ENCODE assay signal across 8 cellular contexts in the genomic region with DNA sequence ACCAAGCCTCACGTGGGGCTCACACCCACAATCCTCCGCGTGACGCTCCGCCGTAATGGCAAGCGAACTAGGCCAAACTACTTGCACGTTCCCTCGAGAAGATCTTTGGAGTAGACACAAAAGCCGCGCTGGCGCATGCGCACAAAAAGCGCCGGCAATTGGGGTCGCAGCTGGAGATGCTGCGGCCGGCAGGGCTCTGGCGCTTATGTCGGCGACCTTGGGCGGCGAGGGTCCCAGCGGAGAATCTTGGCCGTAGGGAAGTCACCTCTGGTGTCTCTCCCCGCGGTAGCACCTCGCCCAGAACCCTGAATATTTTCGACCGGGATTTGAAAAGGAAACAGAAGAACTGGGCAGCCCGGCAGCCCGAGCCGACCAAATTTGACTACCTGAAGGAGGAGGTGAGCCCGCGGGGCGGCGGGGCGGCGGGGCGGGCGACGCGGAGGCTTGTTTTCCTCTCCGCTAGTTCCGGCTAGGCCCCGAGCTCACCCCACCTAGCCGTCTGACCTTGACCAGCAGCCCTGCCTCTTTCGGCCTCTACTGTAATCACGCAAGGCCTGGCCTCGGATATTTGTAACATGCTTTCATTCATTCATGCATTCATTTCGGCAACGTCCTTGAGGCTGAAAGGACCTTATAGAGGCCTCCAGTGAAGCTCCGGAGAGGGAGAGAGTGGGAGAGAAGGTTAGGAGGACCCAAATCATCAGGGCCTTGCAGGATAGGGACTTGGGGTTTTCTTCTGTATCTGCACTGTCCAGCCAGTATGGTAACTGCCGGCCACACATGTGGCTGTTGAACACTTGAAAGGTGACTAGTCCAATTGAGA. TPM values are rescaled to one million over a fixed set of nuclear protein-coding genes. Genes with fewer than 3 reads are reported as not detected.
A peak's percentile ranks its signal among the peaks of the same experiment; 100 is the strongest.
DNase-seq lines count a peak whose midpoint lies in the region; ATAC-seq, FAIRE-seq and TF ChIP-seq lines count a peak whose summit lies in the region.

A gene with protein sequence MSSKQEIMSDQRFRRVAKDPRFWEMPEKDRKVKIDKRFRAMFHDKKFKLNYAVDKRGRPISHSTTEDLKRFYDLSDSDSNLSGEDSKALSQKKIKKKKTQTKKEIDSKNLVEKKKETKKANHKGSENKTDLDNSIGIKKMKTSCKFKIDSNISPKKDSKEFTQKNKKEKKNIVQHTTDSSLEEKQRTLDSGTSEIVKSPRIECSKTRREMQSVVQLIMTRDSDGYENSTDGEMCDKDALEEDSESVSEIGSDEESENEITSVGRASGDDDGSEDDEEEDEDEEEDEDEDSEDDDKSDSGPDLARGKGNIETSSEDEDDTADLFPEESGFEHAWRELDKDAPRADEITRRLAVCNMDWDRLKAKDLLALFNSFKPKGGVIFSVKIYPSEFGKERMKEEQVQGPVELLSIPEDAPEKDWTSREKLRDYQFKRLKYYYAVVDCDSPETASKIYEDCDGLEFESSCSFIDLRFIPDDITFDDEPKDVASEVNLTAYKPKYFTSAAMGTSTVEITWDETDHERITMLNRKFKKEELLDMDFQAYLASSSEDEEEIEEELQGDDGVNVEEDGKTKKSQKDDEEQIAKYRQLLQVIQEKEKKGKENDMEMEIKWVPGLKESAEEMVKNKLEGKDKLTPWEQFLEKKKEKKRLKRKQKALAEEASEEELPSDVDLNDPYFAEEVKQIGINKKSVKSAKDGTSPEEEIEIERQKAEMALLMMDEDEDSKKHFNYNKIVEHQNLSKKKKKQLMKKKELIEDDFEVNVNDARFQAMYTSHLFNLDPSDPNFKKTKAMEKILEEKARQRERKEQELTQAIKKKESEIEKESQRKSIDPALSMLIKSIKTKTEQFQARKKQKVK (minus strand): TSS at position 27 of the 823 bp plus-strand sequence. CDS start 1,779 bp downstream, outside the sequence.
A gene with protein sequence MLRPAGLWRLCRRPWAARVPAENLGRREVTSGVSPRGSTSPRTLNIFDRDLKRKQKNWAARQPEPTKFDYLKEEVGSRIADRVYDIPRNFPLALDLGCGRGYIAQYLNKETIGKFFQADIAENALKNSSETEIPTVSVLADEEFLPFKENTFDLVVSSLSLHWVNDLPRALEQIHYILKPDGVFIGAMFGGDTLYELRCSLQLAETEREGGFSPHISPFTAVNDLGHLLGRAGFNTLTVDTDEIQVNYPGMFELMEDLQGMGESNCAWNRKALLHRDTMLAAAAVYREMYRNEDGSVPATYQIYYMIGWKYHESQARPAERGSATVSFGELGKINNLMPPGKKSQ (plus strand): TSS at position 136 of the 823 bp plus-strand sequence. CDS start 41 bp downstream, at position 177.

- peaks cover 27% of the 10 kb centered on the region for H3K4me1 ChIP-seq in OCI-LY7 (ENCODE audit: insufficient read depth, low read length, poor library complexity, severe bottlenecking)

- TF ChIP-seq CTCF in D721Med (IDR thresholded peaks at IDR 0.05; ENCODE audit: insufficient read depth, missing control alignments) (no peak), OCI-LY7 (conservative IDR thresholded peaks at IDR 0.05; ENCODE audit: low read length) (no peak)

- H3K9me2 ChIP-seq in OCI-LY7 (ENCODE audit: insufficient read depth, low read length): no peaks in the 10 kb centered on the region

- intact Hi-C loops in OCI-LY7 (cut with micrococcal nuclease; ENCODE audit: unreplicated experiment): loop anchor here (10.0 kb wide), 1 partner anchor 150 kb away; the partner anchor contains the start of gene TASP1

- H3K36me3 ChIP-seq in OCI-LY7 (ENCODE audit: insufficient read depth, low read length): peaks cover 57% of the 10 kb centered on the region

- peak; percentile 97 for ATAC-seq in GM21526 (IDR thresholded peaks at IDR 0.05; ENCODE audit: low FRiP score, unreplicated experiment)

- POLR2A ChIA-PET in OCI-LY7 (lab: Charles Lee): interaction anchor here (0.5 to 2.3 kb wide), 12 partner anchors 9 to 203 kb away, joined by 3 to 10 read pairs (median 4); no protein-coding TSS in a partner anchor

- H3K4me3 ChIP-seq in OCI-LY7 (ENCODE audit: low read depth, low read length, poor library complexity, severe bottlenecking): peak within 1 kb of the TSS; percentile 90

- DNase-seq in D721Med (ENCODE audit: insufficient read length, low spot score) (peak; percentile 31), HuH-7.5 (ENCODE audit: low spot score) (peak; percentile 88), OCI-LY7 (ENCODE audit: low spot score) (peak; percentile 97), activated T-cell treated with anti-CD3 and anti-CD28 coated beads for 1 hour (ENCODE audit: low read depth) (peak; percentile 81), epidermal melanocyte (ENCODE audit: insufficient read length, low spot score) (peak; percentile 83), middle frontal gyrus (ENCODE audit: extremely low spot score, low spot score) (peak; percentile 96)
- DNase-seq in stimulated activated CD8-positive, alpha-beta memory T cell treated with anti-CD3 and anti-CD28 coated beads, Interleukin-2, amount 100 ng/mL, for 48 hours (ENCODE audit: low read depth in 2 of 2): peak; percentile 81 to 88

- CTCF ChIA-PET in OCI-LY7 (lab: Charles Lee; ENCODE audit: unreplicated experiment): no interaction called here

- H3K4me2 ChIP-seq in OCI-LY7 (ENCODE audit: low read length): peak within 1 kb of the TSS; percentile 93

- H2AFZ ChIP-seq in OCI-LY7 (ENCODE audit: low read length): peak within 1 kb of the TSS; percentile 86

- H3K79me2 ChIP-seq in OCI-LY7 (ENCODE audit: insufficient read depth, low read depth, low read length): peaks cover 72% of the 10 kb centered on the region

- peak within 1 kb of the TSS; percentile 66 for H3K27ac ChIP-seq in OCI-LY7 (ENCODE audit: low read depth, low read length, poor library complexity, severe bottlenecking)

- no peak for FAIRE-seq in D721Med (lab: Jason Lieb, UNC)

- H4K20me1 ChIP-seq in OCI-LY7 (ENCODE audit: insufficient read depth, low read length): peaks cover 15% of the 10 kb centered on the region; the same call in 1 of the 2 replicates

- no peaks in the 10 kb centered on the region for H3K9me3 ChIP-seq in OCI-LY7 (ENCODE audit: low read length)

- TSS peak; percentile 58 for BruUV-seq in OCI-LY7 (replicated peaks; lab: Mats Ljungman, UMichigan)

RNA-seq across cellular contexts. Expression of the first gene that starts in this region (rescaled TPM):
- 10.1 and 16.9 TPM in 2 replicates for total RNA-seq in OCI-LY7 (2014; rRNA removed; shearing (Covaris generic))
- total RNA-seq in OCI-LY7 (2022): 12.6 and 13.5 TPM in 2 replicates

RNA-seq across cellular contexts. Expression of the second gene that starts in this region (rescaled TPM):
- total RNA-seq in OCI-LY7 (2014; rRNA removed; shearing (Covaris generic)): 21.5 and 27.3 TPM in 2 replicates
- 35.4 and 36.8 TPM in 2 replicates for total RNA-seq in OCI-LY7 (2022)

Comparison
In these comparisons a context has a peak if more than half of its experiments do, and no peak if none do; other contexts are left out.
1. Peak in every context shown above with its lines: DNase-seq, ATAC-seq, H3K4me3 ChIP-seq and H3K27ac ChIP-seq.
2. DNase-seq: peak in every context shown above with its lines; median percentile 97 in OCI-LY7; 96 in middle frontal gyrus; 88 in HuH-7.5; 84 in stimulated activated CD8-positive, alpha-beta memory T cell treated with anti-CD3 and anti-CD28 coated beads, Interleukin-2, amount 100 ng/mL, for 48 hours; 83 in epidermal melanocyte; 81 in activated T-cell treated with anti-CD3 and anti-CD28 coated beads for 1 hour; 31 in D721Med.